Comparison of ENCODE assay signal across 8 cellular contexts in genomic region chr2:113755690-113756063, GRCh38. TPM values are rescaled to one million over a fixed set of nuclear protein-coding genes. Genes with fewer than 3 reads are reported as not detected.
A peak's percentile ranks its signal among the peaks of the same experiment; 100 is the strongest.
DNase-seq lines count a peak whose midpoint lies in the region; ATAC-seq and TF ChIP-seq lines count a peak whose summit lies in the region.

No MANE protein-coding gene starts in this region.

- peak overlapping the region; percentile 77 for H3K4me2 ChIP-seq in KMS-11

- TF ChIP-seq CTCF in KMS-11 (conservative IDR thresholded peaks at IDR 0.05; ENCODE audit: low read depth, low read length), result no peak

- H3K27ac ChIP-seq in KMS-11, result peak overlapping the region; percentile 87

- no peaks in the 10 kb centered on the region for H4K20me1 ChIP-seq in KMS-11 (ENCODE audit: insufficient read depth)

- H3K4me1 Mint-ChIP-seq in stimulated activated naive CD8-positive, alpha-beta T cell treated with anti-CD3 and anti-CD28 coated beads, Interleukin-15, amount 100 ng/mL, for 72 hours, result peaks cover 19% of the 10 kb centered on the region

- no peaks in the 10 kb centered on the region for H3K9me3 ChIP-seq in adipocyte (ENCODE audit: control insufficient read depth, low read length)

- DNase-seq in ELR (ENCODE audit: low read depth), result peak; percentile 42
- DNase-seq in adipocyte (ENCODE audit: low read depth), result peak; percentile 65
- peak; percentile 35 for DNase-seq in inferior parietal cortex (ENCODE audit: extremely low spot score)
- DNase-seq in stimulated activated naive CD8-positive, alpha-beta T cell treated with anti-CD3 and anti-CD28 coated beads, Interleukin-15, amount 100 ng/mL, for 72 hours, result no peak
- DNase-seq in NCI-H187 treated with DMSO at 0.1 percent for 48 hours (lab: John Stamatoyannopoulos, UW), result no peak
- DNase-seq in globus pallidus (ENCODE audit: low spot score), result no peak
- no peak for DNase-seq in cerebellum (ENCODE audit: low spot score)

- H2AFZ ChIP-seq in KMS-11 (ENCODE audit: low read depth), result peak overlapping the region; percentile 56

- H3K4me1 ChIP-seq in KMS-11 (ENCODE audit: low read depth, poor library complexity, severe bottlenecking) (peaks cover 9% of the 10 kb centered on the region), adipocyte (ENCODE audit: control insufficient read depth, insufficient read depth, low read length) (peaks cover 29% of the 10 kb centered on the region)

- peak overlapping the region; percentile 65 to 89 for H3K27ac Mint-ChIP-seq in stimulated activated naive CD8-positive, alpha-beta T cell treated with anti-CD3 and anti-CD28 coated beads, Interleukin-15, amount 100 ng/mL, for 72 hours

- H3K9me3 Mint-ChIP-seq in stimulated activated naive CD8-positive, alpha-beta T cell treated with anti-CD3 and anti-CD28 coated beads, Interleukin-15, amount 100 ng/mL, for 72 hours, result no peaks in the 10 kb centered on the region

- H3K27me3 ChIP-seq in KMS-11 (ENCODE audit: insufficient read depth, low read depth) (no peaks in the 10 kb centered on the region), adipocyte (replicated peaks; ENCODE audit: control insufficient read depth, insufficient read depth, low read length) (no peaks in the 10 kb centered on the region)

- H3K36me3 ChIP-seq in KMS-11 (ENCODE audit: insufficient read depth) (no peaks in the 10 kb centered on the region), adipocyte (ENCODE audit: control insufficient read depth, insufficient read depth, low read length, severe bottlenecking) (peaks cover 20% of the 10 kb centered on the region)

- H3K9ac ChIP-seq in KMS-11, result peak overlapping the region; percentile 73
- peak overlapping the region; percentile 99 for H3K9ac ChIP-seq in adipocyte (ENCODE audit: low read length)

- H3K4me3 ChIP-seq in KMS-11 (IDR thresholded peaks at IDR 0.05; ENCODE audit: insufficient read depth, low read depth, low read length) (peak overlapping the region; percentile 75), adipocyte (ENCODE audit: low read length) (peak overlapping the region; percentile 89)

- H3K27me3 Mint-ChIP-seq in stimulated activated naive CD8-positive, alpha-beta T cell treated with anti-CD3 and anti-CD28 coated beads, Interleukin-15, amount 100 ng/mL, for 72 hours, result no peaks in the 10 kb centered on the region

- H3K79me2 ChIP-seq in KMS-11 (ENCODE audit: insufficient read depth, low read depth), result peaks cover 14% of the 10 kb centered on the region; the same call in 1 of the 2 replicates

- no peak for ATAC-seq in stimulated activated naive CD8-positive, alpha-beta T cell treated with anti-CD3 and anti-CD28 coated beads, Interleukin-15, amount 100 ng/mL, for 72 hours

- peak overlapping the region; percentile 87 to 88 for H3K4me3 Mint-ChIP-seq in stimulated activated naive CD8-positive, alpha-beta T cell treated with anti-CD3 and anti-CD28 coated beads, Interleukin-15, amount 100 ng/mL, for 72 hours

RNA-seq across cellular contexts. Expression of gene SLC35F5, which starts 0.8 kb away (rescaled TPM):
- 139 TPM for total RNA-seq in cerebellum

Comparison
In these comparisons a context has a peak if more than half of its experiments do, and no peak if none do; other contexts are left out.
1. DNase-seq: peak in ELR (single experiment), adipocyte (single experiment) and inferior parietal cortex (single experiment); none in stimulated activated naive CD8-positive, alpha-beta T cell treated with anti-CD3 and anti-CD28 coated beads, Interleukin-15, amount 100 ng/mL, for 72 hours (0 of 2), NCI-H187 treated with DMSO at 0.1 percent for 48 hours (single experiment), globus pallidus (single experiment) and cerebellum (single experiment).